9 cellular contexts compared by ENCODE assay signal in the genomic region with DNA sequence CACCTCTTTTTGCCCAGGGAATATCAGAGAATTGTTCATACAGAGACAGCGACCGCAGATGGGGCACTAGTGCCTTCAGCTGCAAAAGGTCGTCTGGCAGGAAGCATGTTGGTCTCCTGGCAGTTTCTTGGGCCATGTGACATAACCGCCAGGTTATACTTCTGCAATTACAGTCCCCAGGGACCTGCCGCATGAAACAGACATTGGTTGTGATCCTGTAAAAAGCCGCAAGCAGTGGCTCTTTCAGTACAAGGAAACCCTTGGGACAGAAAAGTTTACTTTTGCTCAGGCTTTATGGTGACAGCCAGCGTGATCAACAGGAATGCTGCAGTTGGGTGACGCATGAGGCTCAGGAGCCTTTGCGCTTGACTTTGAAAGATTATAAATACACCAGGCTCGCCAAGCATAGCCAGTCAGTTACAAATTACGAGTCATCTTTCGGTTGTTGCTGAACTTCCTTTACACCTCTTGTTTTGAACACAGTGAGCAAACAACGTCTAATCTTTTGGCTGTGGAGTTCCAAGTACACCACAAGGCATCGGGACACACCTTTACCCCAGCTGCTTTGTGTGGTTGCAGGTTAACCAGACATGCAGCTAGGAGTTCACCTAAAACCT. TPM values are rescaled to one million over a fixed set of nuclear protein-coding genes. Genes with fewer than 3 reads are reported as not detected.
DNase-seq lines count a peak whose midpoint lies in the region; ATAC-seq, FAIRE-seq and TF ChIP-seq lines count a peak whose summit lies in the region.
"Had no signal": no experiment of that assay in that cellular context is flagged by ENCODE, and none has a peak within 500 bp of the region (broad histone marks: within the 10 kb centered on the region; RNA-seq: fewer than 3 reads in every experiment).

No MANE protein-coding gene starts in this region.

- H4K20me1 ChIP-seq in K562 (replicated peaks; ENCODE audit: control insufficient read depth, insufficient read depth, low read length): no peaks in the 10 kb centered on the region

- CTCF ChIA-PET in K562 (lab: Yijun Ruan, JAX; ENCODE audit: low intra/inter-chr PET ratio): no interaction called here

- H3K4me3 ChIP-seq in K562 (no peak overlapping the region), vagina (no peak overlapping the region)
- H3K4me3 ChIP-seq: SK-N-MC had no signal

- peak; percentile 62 for ATAC-seq in GM21390 (IDR thresholded peaks at IDR 0.05; ENCODE audit: unreplicated experiment)
- ATAC-seq in K562: no peak

- in situ Hi-C loops in K562 (cut with MboI): no loop called here

- H3K27ac ChIP-seq in K562 (ENCODE audit: extremely low read depth, low read depth, low read length): no peak overlapping the region
- H3K27ac ChIP-seq in vagina: no peak overlapping the region
- H3K27ac ChIP-seq: SK-N-MC had no signal

- TF ChIP-seq RAD21 in K562 (CRISPR knock-in tag; conservative IDR thresholded peaks at IDR 0.05 in 1 of 2, IDR thresholded peaks at IDR 0.05 in 1 of 2): no peak

- TF ChIP-seq POLR2A in K562 (conservative IDR thresholded peaks at IDR 0.05) (no peak), vagina (IDR thresholded peaks at IDR 0.05) (no peak)

- H3K79me2 ChIP-seq in K562 (ENCODE audit: control insufficient read depth, insufficient read depth, low read length): no peaks in the 10 kb centered on the region

- no peak for TF ChIP-seq EP300 in K562 (IDR thresholded peaks at IDR 0.05; ENCODE audit: low read length)

- POLR2A ChIA-PET in K562 (lab: Yijun Ruan, JAX): no interaction called here

- WGBS in K562 (ENCODE audit: insufficient coverage, low coverage, missing lambda C conversion rate): 23% methylated on average over 13 of the region's 14 CpGs

- H3K27me3 ChIP-seq in K562 (ENCODE audit: control insufficient read depth in 2 of 2, insufficient read depth in 2 of 2, low read length in 2 of 2) (no peaks in the 10 kb centered on the region; a peak in 1 of 5 replicates), vagina (no peaks in the 10 kb centered on the region)

- no peak for TF ChIP-seq CTCF in K562 (IDR thresholded peaks at IDR 0.05 in 2 of 3, conservative IDR thresholded peaks at IDR 0.05 in 1 of 3; ENCODE audit: insufficient read depth in 2 of 3, low read depth in 1 of 3, low read length in 3 of 3)
- TF ChIP-seq CTCF in vagina (IDR thresholded peaks at IDR 0.05): no peak

- H3K9ac ChIP-seq in K562 (ENCODE audit: insufficient read depth in 1 of 2, low read depth in 2 of 2, low read length in 2 of 2): no peak overlapping the region

- H3K36me3 ChIP-seq in K562 (ENCODE audit: control insufficient read depth, insufficient read depth, low read length): no peaks in the 10 kb centered on the region
- H3K36me3 ChIP-seq in vagina: no peaks in the 10 kb centered on the region

- peak overlapping the region; percentile 78 for H2AFZ ChIP-seq in K562 (ENCODE audit: low read depth, low read length)

- FAIRE-seq in K562 (lab: Jason Lieb, UNC): no peak

- H3K4me2 ChIP-seq in K562 (ENCODE audit: insufficient read depth, low read length): no peak overlapping the region; the same call in 1 of the 2 replicates

- BruUV-seq in K562 (replicated peaks; lab: Mats Ljungman, UMichigan): no TSS peak

- H3K9me3 ChIP-seq in K562 (replicated peaks; ENCODE audit: control insufficient read depth, insufficient read depth, low read depth, low read length): no peaks in the 10 kb centered on the region
- H3K9me3 ChIP-seq in vagina: no peaks in the 10 kb centered on the region

- peaks cover 0 to 10% of the 10 kb centered on the region in 2 experiments; a peak in 2 of 5 replicates for H3K4me1 ChIP-seq in K562 (replicated peaks in 1 of 2; ENCODE audit: control insufficient read depth in 2 of 2, insufficient read depth in 2 of 2, low read length in 2 of 2)
- H3K4me1 ChIP-seq in vagina: peaks cover 27% of the 10 kb centered on the region

- DNase-seq in EH (ENCODE audit: low read depth) (peak; percentile 68), HS-27A (ENCODE audit: low read depth) (peak; percentile 7), T-helper 1 cell (peak in 4 of 5 donors; percentile 47 to 89 (median 58)), K562 (ENCODE audit: extremely low read depth in 1 of 4, low spot score in 3 of 4) (peak in 1 of 4 experiments; percentile 7), renal cortical epithelial cell (ENCODE audit: low read depth) (peak; percentile 86), NCI-H345 treated with DMSO at 0.1 percent for 48 hours (lab: John Stamatoyannopoulos, UW; ENCODE audit: unreplicated experiment) (no peak), vagina (ENCODE audit: extremely low spot score in 2 of 2) (no peak)

- intact Hi-C loops in K562 (cut with micrococcal nuclease) (no loop called here), vagina (cut with DNase I) (no loop called here)

- H3K9me1 ChIP-seq in K562 (ENCODE audit: control insufficient read depth, insufficient read depth, low read length): no peaks in the 10 kb centered on the region

TF ChIP-seq in K562, 482 proteins besides CTCF, POLR2A, EP300 and RAD21:
- no peak for TF ChIP-seq SMARCA5 (IDR thresholded peaks at IDR 0.05)
- TF ChIP-seq, protein P1, sequence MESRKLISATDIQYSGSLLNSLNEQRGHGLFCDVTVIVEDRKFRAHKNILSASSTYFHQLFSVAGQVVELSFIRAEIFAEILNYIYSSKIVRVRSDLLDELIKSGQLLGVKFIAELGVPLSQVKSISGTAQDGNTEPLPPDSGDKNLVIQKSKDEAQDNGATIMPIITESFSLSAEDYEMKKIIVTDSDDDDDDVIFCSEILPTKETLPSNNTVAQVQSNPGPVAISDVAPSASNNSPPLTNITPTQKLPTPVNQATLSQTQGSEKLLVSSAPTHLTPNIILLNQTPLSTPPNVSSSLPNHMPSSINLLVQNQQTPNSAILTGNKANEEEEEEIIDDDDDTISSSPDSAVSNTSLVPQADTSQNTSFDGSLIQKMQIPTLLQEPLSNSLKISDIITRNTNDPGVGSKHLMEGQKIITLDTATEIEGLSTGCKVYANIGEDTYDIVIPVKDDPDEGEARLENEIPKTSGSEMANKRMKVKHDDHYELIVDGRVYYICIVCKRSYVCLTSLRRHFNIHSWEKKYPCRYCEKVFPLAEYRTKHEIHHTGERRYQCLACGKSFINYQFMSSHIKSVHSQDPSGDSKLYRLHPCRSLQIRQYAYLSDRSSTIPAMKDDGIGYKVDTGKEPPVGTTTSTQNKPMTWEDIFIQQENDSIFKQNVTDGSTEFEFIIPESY (CRISPR knock-in tag; IDR thresholded peaks at IDR 0.05): peak; percentile 82

RNA-seq across cellular contexts. Expression of a gene that starts 50.5 kb away (rescaled TPM):
- not detected in 2 replicates for total RNA-seq in K562 (2011; cell fraction: chromatin; rRNA removed; ENCODE audit: low replicate concordance)
- not detected in 2 replicates for total RNA-seq in K562 (2011; cell fraction: nucleolus; rRNA removed)
- not detected in 2 replicates for total RNA-seq in K562 (2011; cell fraction: nucleoplasm; rRNA removed)
- total RNA-seq in K562 (2014; rRNA removed) (not detected in 2 replicates), K562 (2014; rRNA removed; fragmentation: Illumina TruSeq; extraction: Trizol) (not detected in 2 replicates), K562 (2015; rRNA removed; fragmentation: Illumina TruSeq; extraction: Trizol) (not detected in 2 replicates), K562 (2021) (not detected in 2 replicates), renal cortical epithelial cell (not detected in 2 replicates), vagina (not detected)
- polyA plus RNA-seq in K562 (2011; rRNA removed) (1.4 and 1.5 TPM in 2 replicates), K562 (2014; fragmentation: Illumina TruSeq; extraction: Trizol) (0.86 TPM in 1 of 2 replicates, not detected in the other), K562 (2014; fragmentation: Nextera tagmentation; extraction: Ambion mirVana) (under 1 TPM in 1 of 2 experiments, not detected in 1; 0.22 TPM), K562 (2014; rRNA removed) (not detected in 2 replicates)
- polyA plus RNA-seq in K562 (2011; cell fraction: cytosol; rRNA removed): 0.33 TPM in 1 of 2 replicates, not detected in the other
- polyA plus RNA-seq in K562 (2011; cell fraction: nucleus; rRNA removed): 0.35 TPM in 1 of 2 replicates, not detected in the other
- polyA plus RNA-seq in K562 (2012): 0.62 and 7.2 TPM in 2 replicates
- 0.45 and 1.9 TPM in 2 replicates for polyA minus RNA-seq in K562 (2011; rRNA and poly(A)+ RNA removed)
- not detected in 2 replicates for polyA minus RNA-seq in K562 (2011; cell fraction: cytosol; rRNA and poly(A)+ RNA removed)
- not detected in 2 replicates for polyA minus RNA-seq in K562 (2011; cell fraction: nucleus; rRNA and poly(A)+ RNA removed)

Comparison
In these comparisons a context has a peak if more than half of its experiments do, and no peak if none do; other contexts are left out.
1. DNase-seq: peak in EH (single experiment), HS-27A (single experiment), T-helper 1 cell (4 of 5) and renal cortical epithelial cell (single experiment); none in NCI-H345 treated with DMSO at 0.1 percent for 48 hours (single experiment) and vagina (0 of 2).